Comparison of ENCODE assay signal across 8 cellular contexts in the genomic region with DNA sequence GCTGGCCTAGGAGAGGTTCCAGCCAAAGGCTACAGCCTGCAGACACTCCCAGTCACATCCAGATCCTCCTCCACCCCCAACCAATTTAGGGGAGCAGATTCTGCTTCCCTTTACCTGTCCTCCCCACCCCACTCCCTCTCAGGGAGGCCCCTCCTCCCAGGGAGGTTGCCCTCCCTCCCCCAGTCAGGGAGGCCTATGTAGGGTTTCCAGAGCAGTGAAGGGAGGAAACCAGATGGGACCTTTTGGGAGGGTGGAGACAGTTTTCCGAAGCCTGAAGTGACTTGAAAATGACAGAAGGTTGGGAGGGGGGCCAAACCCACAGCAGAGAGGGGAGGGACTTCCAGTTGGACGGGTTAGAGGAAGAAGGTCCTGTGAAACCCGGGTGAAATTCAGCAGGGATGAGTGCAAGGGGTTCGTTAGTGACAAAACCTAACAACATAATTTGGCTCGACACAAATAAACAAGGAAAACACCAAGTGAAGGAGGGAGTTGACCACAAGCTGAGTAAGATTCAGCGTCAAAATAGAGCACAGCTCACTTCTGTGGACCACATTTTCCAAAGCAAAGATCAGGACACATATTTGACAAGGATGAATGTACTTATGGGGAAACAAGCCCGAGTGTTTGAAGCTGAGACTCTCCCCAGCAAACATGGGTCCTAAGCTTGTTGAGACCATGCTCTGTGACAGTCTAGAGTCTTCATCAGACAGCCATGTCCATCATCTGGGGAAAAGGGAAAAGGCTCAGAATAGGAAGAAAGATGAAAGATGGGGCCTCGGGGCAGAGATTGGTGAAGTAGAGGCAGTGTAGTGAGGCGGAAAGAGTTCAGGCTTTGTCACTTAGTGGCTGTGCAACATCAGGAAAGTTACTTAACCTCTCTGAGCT. TPM values are rescaled to one million over a fixed set of nuclear protein-coding genes. Genes with fewer than 3 reads are reported as not detected.
DNase-seq lines count a peak whose midpoint lies in the region; ATAC-seq lines count a peak whose summit lies in the region.

No MANE protein-coding gene starts in this region.

- no peaks in the 10 kb centered on the region for H3K27me3 Mint-ChIP-seq in dendritic cell treated with granulocyte-macrophage colony-stimulating factor and Interleukin-4, amounts not matched to agents 40 ng/mL and 50 ng/mL, for 4 days
- H3K27me3 Mint-ChIP-seq in natural killer cell treated with Interleukin-12 subunit alpha and Interleukin-12 subunit beta and Interleukin-15 and Interleukin-18, amount 100 ng/mL, for 72 hours, result peaks cover 0 to 16% of the 10 kb centered on the region in 2 donors

- peak; percentile 8 for ATAC-seq in HG03439 (IDR thresholded peaks at IDR 0.05; ENCODE audit: unreplicated experiment)
- ATAC-seq in natural killer cell treated with Interleukin-12 subunit alpha and Interleukin-12 subunit beta and Interleukin-15 and Interleukin-18, amount 100 ng/mL, for 72 hours, result peak in 1 of 2 donors; percentile 25

- H3K4me1 Mint-ChIP-seq in dendritic cell treated with granulocyte-macrophage colony-stimulating factor and Interleukin-4, amounts not matched to agents 40 ng/mL and 50 ng/mL, for 4 days (ENCODE audit: low read depth), result peaks cover 62% of the 10 kb centered on the region
- H3K4me1 Mint-ChIP-seq in natural killer cell treated with Interleukin-12 subunit alpha and Interleukin-12 subunit beta and Interleukin-15 and Interleukin-18, amount 100 ng/mL, for 72 hours (ENCODE audit: low read depth in 2 of 2), result peaks cover 24 to 43% of the 10 kb centered on the region in 2 donors

- DNase-seq in stimulated activated CD4-positive, alpha-beta T cell treated with anti-CD3 and anti-CD28 coated beads, Interleukin-1b, Interleukin-23, amount 100 ng/mL, for 48 hours, result peak; percentile 33
- no peak for DNase-seq in stimulated activated CD4-positive, alpha-beta T cell treated with anti-CD3 and anti-CD28 coated beads, Interleukin-2, amount 100 ng/mL, for 48 hours
- DNase-seq in T-helper 22 cell (ENCODE audit: low read depth) (peak; percentile 61), midbrain (lab: John Stamatoyannopoulos, UW) (no peak), NCI-H2081 treated with DMSO at 0.1 percent for 48 hours (lab: John Stamatoyannopoulos, UW) (no peak)
- no peak for DNase-seq in natural killer cell treated with Interleukin-12 subunit alpha and Interleukin-12 subunit beta and Interleukin-15 and Interleukin-18, amount 100 ng/mL, for 72 hours (ENCODE audit: low spot score)

- H3K36me3 Mint-ChIP-seq in dendritic cell treated with granulocyte-macrophage colony-stimulating factor and Interleukin-4, amounts not matched to agents 40 ng/mL and 50 ng/mL, for 4 days (ENCODE audit: low read depth), result no peaks in the 10 kb centered on the region
- no peaks in the 10 kb centered on the region for H3K36me3 Mint-ChIP-seq in natural killer cell treated with Interleukin-12 subunit alpha and Interleukin-12 subunit beta and Interleukin-15 and Interleukin-18, amount 100 ng/mL, for 72 hours

- H3K9me3 Mint-ChIP-seq in dendritic cell treated with granulocyte-macrophage colony-stimulating factor and Interleukin-4, amounts not matched to agents 40 ng/mL and 50 ng/mL, for 4 days, result no peaks in the 10 kb centered on the region
- H3K9me3 Mint-ChIP-seq in natural killer cell treated with Interleukin-12 subunit alpha and Interleukin-12 subunit beta and Interleukin-15 and Interleukin-18, amount 100 ng/mL, for 72 hours, result no peaks in the 10 kb centered on the region

- H3K4me3 Mint-ChIP-seq in dendritic cell treated with granulocyte-macrophage colony-stimulating factor and Interleukin-4, amounts not matched to agents 40 ng/mL and 50 ng/mL, for 4 days, result peak overlapping the region; percentile 24
- H3K4me3 Mint-ChIP-seq in natural killer cell treated with Interleukin-12 subunit alpha and Interleukin-12 subunit beta and Interleukin-15 and Interleukin-18, amount 100 ng/mL, for 72 hours, result peak overlapping the region; percentile 64

- intact Hi-C loops in dendritic cell treated with granulocyte-macrophage colony-stimulating factor and Interleukin-4, amounts not matched to agents 40 ng/mL and 50 ng/mL, for 4 days (cut with micrococcal nuclease), result no loop called here

- H3K27ac Mint-ChIP-seq in dendritic cell treated with granulocyte-macrophage colony-stimulating factor and Interleukin-4, amounts not matched to agents 40 ng/mL and 50 ng/mL, for 4 days, result peak overlapping the region; percentile 95
- peak overlapping the region; percentile 47 to 69 for H3K27ac Mint-ChIP-seq in natural killer cell treated with Interleukin-12 subunit alpha and Interleukin-12 subunit beta and Interleukin-15 and Interleukin-18, amount 100 ng/mL, for 72 hours

RNA-seq across cellular contexts. Expression of gene PRPS1, which starts 46.4 kb away (rescaled TPM):
- total RNA-seq in natural killer cell treated with Interleukin-12 subunit alpha and Interleukin-12 subunit beta and Interleukin-15 and Interleukin-18, amount 100 ng/mL, for 72 hours, result 100 to 1,000 TPM in 1 of 2 donors, 10 to 100 TPM in 1; 59.2 to 104 TPM

Comparison
In these comparisons a context has a peak if more than half of its experiments do, and no peak if none do; other contexts are left out.
1. DNase-seq: peak in stimulated activated CD4-positive, alpha-beta T cell treated with anti-CD3 and anti-CD28 coated beads, Interleukin-1b, Interleukin-23, amount 100 ng/mL, for 48 hours (single experiment) and T-helper 22 cell (single experiment); none in stimulated activated CD4-positive, alpha-beta T cell treated with anti-CD3 and anti-CD28 coated beads, Interleukin-2, amount 100 ng/mL, for 48 hours (0 of 2), natural killer cell treated with Interleukin-12 subunit alpha and Interleukin-12 subunit beta and Interleukin-15 and Interleukin-18, amount 100 ng/mL, for 72 hours (single experiment), midbrain (single experiment) and NCI-H2081 treated with DMSO at 0.1 percent for 48 hours (single experiment).